9 cellular contexts compared by ENCODE assay signal in genomic region chr12:26830783-26831601, GRCh38. TPM values are rescaled to one million over a fixed set of nuclear protein-coding genes. Genes with fewer than 3 reads are reported as not detected.
DNase-seq lines count a peak whose midpoint lies in the region; ATAC-seq and TF ChIP-seq lines count a peak whose summit lies in the region.
"Had no signal": no experiment of that assay in that cellular context is flagged by ENCODE, and none has a peak within 500 bp of the region (broad histone marks: within the 10 kb centered on the region; RNA-seq: fewer than 3 reads in every experiment).

No MANE protein-coding gene starts in this region.

- ATAC-seq in mucosa of descending colon (no peak), omental fat pad (ENCODE audit: low FRiP score) (no peak)

- no peaks in the 10 kb centered on the region for H3K9me2 ChIP-seq in OCI-LY1 (ENCODE audit: low read depth, low read length)

- DNase-seq in GM12865 (ENCODE audit: low read depth) (no peak), mucosa of descending colon (no peak), omental fat pad (ENCODE audit: low spot score) (no peak), medulla oblongata (ENCODE audit: extremely low spot score) (no peak)
- DNase-seq in stimulated activated CD4-positive, alpha-beta T cell treated with anti-CD3 and anti-CD28 coated beads, Interleukin-12 subunit alpha, Interleukin-12 subunit beta, amount 100 ng/mL, for 4 hours: no peak

- H3F3A ChIP-seq in OCI-LY1 (ENCODE audit: insufficient read depth, low read length): no peaks in the 10 kb centered on the region

- H3K36me3 ChIP-seq in OCI-LY1 (ENCODE audit: insufficient read depth, low read length) (no peaks in the 10 kb centered on the region), duodenal mucosa (ENCODE audit: control insufficient read depth in 1 of 2, insufficient read depth in 2 of 2, low read length in 2 of 2) (no peaks in the 10 kb centered on the region), neutrophil (no peaks in the 10 kb centered on the region), mucosa of descending colon (ENCODE audit: low read depth) (no peaks in the 10 kb centered on the region)
- H3K36me3 ChIP-seq: MG63 had no signal

- peak overlapping the region; percentile 88 for H3K27ac ChIP-seq in OCI-LY1 (ENCODE audit: low read depth, low read length, poor library complexity, severe bottlenecking)
- H3K27ac ChIP-seq in duodenal mucosa (ENCODE audit: low read depth, low read length): no peak overlapping the region
- H3K27ac ChIP-seq in neutrophil: peak overlapping the region; percentile 40

- H3K4me3 ChIP-seq in GM12865 (ENCODE audit: low read depth, low read length): peak overlapping the region; percentile 23
- peak overlapping the region; percentile 72 for H3K4me3 ChIP-seq in OCI-LY1 (ENCODE audit: low read depth, low read length, poor library complexity, severe bottlenecking)
- peak overlapping the region; percentile 62 to 70 for H3K4me3 ChIP-seq in duodenal mucosa (ENCODE audit: low read depth in 1 of 2, low read length in 2 of 2)
- H3K4me3 ChIP-seq in neutrophil (ENCODE audit: low read depth in 1 of 2, low read length in 1 of 2): peak overlapping the region; percentile 34 to 94
- H3K4me3 ChIP-seq in mucosa of descending colon: no peak overlapping the region

- peak overlapping the region; percentile 68 for H3K9ac ChIP-seq in OCI-LY1 (ENCODE audit: low read length)
- peak overlapping the region; percentile 4 to 35 for H3K9ac ChIP-seq in duodenal mucosa (ENCODE audit: low read depth in 1 of 2, low read length in 2 of 2)

- TF ChIP-seq CTCF in GM12865 (IDR thresholded peaks at IDR 0.05; ENCODE audit: insufficient read depth, low read depth, low read length, missing control alignments) (no peak), OCI-LY1 (IDR thresholded peaks at IDR 0.05; ENCODE audit: low read length) (no peak), neutrophil (IDR thresholded peaks at IDR 0.05) (no peak), mucosa of descending colon (IDR thresholded peaks at IDR 0.05) (no peak), omental fat pad (IDR thresholded peaks at IDR 0.05) (no peak)

- H2AFZ ChIP-seq in OCI-LY1 (ENCODE audit: low read length): no peak overlapping the region

- H3K4me2 ChIP-seq in OCI-LY1 (ENCODE audit: low read length): peak overlapping the region; percentile 95

- H3K27me3 ChIP-seq in OCI-LY1 (ENCODE audit: insufficient read depth, low read length): no peaks in the 10 kb centered on the region
- H3K27me3 ChIP-seq in duodenal mucosa (ENCODE audit: control insufficient read depth in 1 of 2, insufficient read depth in 2 of 2, low read length in 2 of 2): no peaks in the 10 kb centered on the region
- H3K27me3 ChIP-seq in neutrophil: no peaks in the 10 kb centered on the region
- H3K27me3 ChIP-seq: MG63 had no signal

- no peaks in the 10 kb centered on the region for H3K9me3 ChIP-seq in OCI-LY1 (ENCODE audit: low read length)
- no peaks in the 10 kb centered on the region for H3K9me3 ChIP-seq in duodenal mucosa (ENCODE audit: control insufficient read depth in 1 of 2, low read length in 2 of 2)
- no peaks in the 10 kb centered on the region for H3K9me3 ChIP-seq in neutrophil
- no peaks in the 10 kb centered on the region for H3K9me3 ChIP-seq in mucosa of descending colon
- H3K9me3 ChIP-seq: MG63 had no signal

- H3K79me2 ChIP-seq in OCI-LY1 (ENCODE audit: insufficient read depth, low read length): peaks cover 56% of the 10 kb centered on the region

- intact Hi-C loops in mucosa of descending colon (cut with DNase I, micrococcal nuclease): no loop called here

- H4K20me1 ChIP-seq in OCI-LY1 (ENCODE audit: insufficient read depth, low read length): no peaks in the 10 kb centered on the region

- H3K4me1 ChIP-seq in OCI-LY1 (ENCODE audit: insufficient read depth, low read length, severe bottlenecking) (peaks cover 73% of the 10 kb centered on the region), duodenal mucosa (ENCODE audit: control insufficient read depth in 1 of 2, insufficient read depth in 2 of 2, low read length in 2 of 2) (peaks cover 16 to 20% of the 10 kb centered on the region in 2 donors), neutrophil (ENCODE audit: control insufficient read depth in 1 of 2, insufficient read depth in 1 of 2, low read depth in 1 of 2, low read length in 1 of 2) (peaks cover 23 to 27% of the 10 kb centered on the region in 2 experiments), mucosa of descending colon (ENCODE audit: low read depth) (peaks cover 10% of the 10 kb centered on the region)

RNA-seq across cellular contexts. Expression of gene ITPR2, which starts 2.0 kb away (rescaled TPM):
- total RNA-seq in mucosa of descending colon (10 to 100 TPM; 33.3 to 60.8 (median 54.0) TPM), omental fat pad (10 to 100 TPM; 39.0 to 62.9 (median 47.4) TPM)
